1 cellular context compared by ENCODE assay signal in genomic region chr16:69073181-69073669, GRCh38.
TF ChIP-seq lines count a peak whose summit lies in the region.

No MANE protein-coding gene starts in this region.

TF ChIP-seq in HEK293, 187 proteins besides CTCF, POLR2A, EP300 and RAD21 (continued from another document):
- TF ChIP-seq, protein P1, sequence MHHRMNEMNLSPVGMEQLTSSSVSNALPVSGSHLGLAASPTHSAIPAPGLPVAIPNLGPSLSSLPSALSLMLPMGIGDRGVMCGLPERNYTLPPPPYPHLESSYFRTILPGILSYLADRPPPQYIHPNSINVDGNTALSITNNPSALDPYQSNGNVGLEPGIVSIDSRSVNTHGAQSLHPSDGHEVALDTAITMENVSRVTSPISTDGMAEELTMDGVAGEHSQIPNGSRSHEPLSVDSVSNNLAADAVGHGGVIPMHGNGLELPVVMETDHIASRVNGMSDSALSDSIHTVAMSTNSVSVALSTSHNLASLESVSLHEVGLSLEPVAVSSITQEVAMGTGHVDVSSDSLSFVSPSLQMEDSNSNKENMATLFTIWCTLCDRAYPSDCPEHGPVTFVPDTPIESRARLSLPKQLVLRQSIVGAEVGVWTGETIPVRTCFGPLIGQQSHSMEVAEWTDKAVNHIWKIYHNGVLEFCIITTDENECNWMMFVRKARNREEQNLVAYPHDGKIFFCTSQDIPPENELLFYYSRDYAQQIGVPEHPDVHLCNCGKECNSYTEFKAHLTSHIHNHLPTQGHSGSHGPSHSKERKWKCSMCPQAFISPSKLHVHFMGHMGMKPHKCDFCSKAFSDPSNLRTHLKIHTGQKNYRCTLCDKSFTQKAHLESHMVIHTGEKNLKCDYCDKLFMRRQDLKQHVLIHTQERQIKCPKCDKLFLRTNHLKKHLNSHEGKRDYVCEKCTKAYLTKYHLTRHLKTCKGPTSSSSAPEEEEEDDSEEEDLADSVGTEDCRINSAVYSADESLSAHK (tag by site-specific recombination; IDR thresholded peaks at IDR 0.05) = no peak
